Comparison of ENCODE assay signal across 10 cellular contexts in the genomic region with DNA sequence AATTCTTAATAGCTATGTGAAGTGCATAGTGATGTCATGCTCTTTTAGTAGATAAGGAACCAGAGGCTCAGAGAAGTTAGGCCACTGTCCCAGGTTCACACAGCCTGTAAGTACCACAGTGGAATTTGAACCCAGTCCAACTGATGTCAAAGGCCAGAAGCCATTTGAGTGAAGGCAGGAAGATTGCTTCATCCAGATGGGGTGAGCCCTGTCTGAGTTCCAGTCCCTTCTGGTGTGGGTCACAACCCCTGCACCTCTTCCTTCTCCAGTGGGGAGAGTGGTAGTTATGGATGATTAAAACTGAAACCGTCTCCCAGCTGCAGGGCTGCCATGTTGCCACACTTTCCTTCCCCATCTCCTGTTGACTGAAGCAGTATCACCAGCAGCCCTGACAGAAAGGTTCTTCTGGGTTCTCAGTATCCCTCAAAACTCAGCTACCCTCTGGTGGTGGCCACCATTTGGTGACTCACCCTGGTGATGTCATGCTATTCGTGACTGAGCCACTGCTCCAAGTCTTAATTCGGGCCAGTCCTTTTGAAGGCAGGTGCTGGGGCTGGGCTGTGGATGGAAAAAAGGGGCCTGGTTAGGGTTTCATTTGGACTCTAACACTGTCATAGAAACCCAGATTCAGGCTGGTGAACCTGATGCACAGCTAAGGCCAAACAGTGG. TPM values are rescaled to one million over a fixed set of nuclear protein-coding genes. Genes with fewer than 3 reads are reported as not detected.
DNase-seq lines count a peak whose midpoint lies in the region; ATAC-seq and TF ChIP-seq lines count a peak whose summit lies in the region.
"Had no signal": no experiment of that assay in that cellular context is flagged by ENCODE, and none has a peak within 500 bp of the region (broad histone marks: within the 10 kb centered on the region; RNA-seq: fewer than 3 reads in every experiment).

No MANE protein-coding gene starts in this region.

- intact Hi-C loops in activated CD4-positive, alpha-beta memory T cell treated with anti-CD3 and anti-CD28 coated beads for 36 hours (cut with micrococcal nuclease) = loop anchor here (1.0 to 10.0 kb wide), 4 partner anchors 21 to 742 kb away; partner anchors contain the start of genes CUEDC2, NOLC1 and NT5C2

- TF ChIP-seq CTCF in progenitor cell of endocrine pancreas (IDR thresholded peaks at IDR 0.05; ENCODE audit: unreplicated experiment) (no peak), mesothelial cell of epicardium (IDR thresholded peaks at IDR 0.05; ENCODE audit: unreplicated experiment) (no peak)

- DNase-seq in NCI-H2196 (lab: John Stamatoyannopoulos, UW; ENCODE audit: unreplicated experiment) (peak; percentile 48), NCI-H2196 treated with DMSO at 0.1 percent for 48 hours (lab: John Stamatoyannopoulos, UW; ENCODE audit: unreplicated experiment) (no peak), progenitor cell of endocrine pancreas (ENCODE audit: low spot score, unreplicated experiment) (no peak), mesothelial cell of epicardium (ENCODE audit: low spot score in 2 of 2, unreplicated experiment in 2 of 2) (no peak)
- DNase-seq in activated CD4-positive, alpha-beta memory T cell treated with anti-CD3 and anti-CD28 coated beads for 36 hours = peak; percentile 88

- CTCF ChIA-PET in activated CD4-positive, alpha-beta memory T cell treated with anti-CD3 and anti-CD28 coated beads for 36 hours (lab: Charles Lee) = interaction anchor here (1.0 to 4.7 kb wide), 10 partner anchors 9 to 283 kb away, joined by 3 to 22 read pairs (median 7); partner anchors contain the start of genes CUEDC2 and GBF1

- peaks cover 15% of the 10 kb centered on the region for H3K36me3 Mint-ChIP-seq in activated CD4-positive, alpha-beta memory T cell treated with anti-CD3 and anti-CD28 coated beads for 36 hours
- peaks cover 6% of the 10 kb centered on the region for H3K36me3 Mint-ChIP-seq in progenitor cell of endocrine pancreas (ENCODE audit: insufficient read depth)
- peaks cover 7% of the 10 kb centered on the region for H3K36me3 Mint-ChIP-seq in mesothelial cell of epicardium

- H3K27me3 ChIP-seq in esophagus (ENCODE audit: control insufficient read depth in 1 of 2, insufficient read depth in 2 of 2, low read length in 2 of 2) = no peaks in the 10 kb centered on the region

- H3K27ac Mint-ChIP-seq in activated CD4-positive, alpha-beta memory T cell treated with anti-CD3 and anti-CD28 coated beads for 36 hours = peak overlapping the region; percentile 89
- H3K27ac Mint-ChIP-seq in progenitor cell of endocrine pancreas = peak overlapping the region; percentile 69
- H3K27ac Mint-ChIP-seq in mesothelial cell of epicardium = no peak overlapping the region

- WGBS in esophagus, 2 donors = 39 to 51% methylated on average over 3 of the region's 3 CpGs

- peak overlapping the region; percentile 43 for H3K4me3 Mint-ChIP-seq in activated CD4-positive, alpha-beta memory T cell treated with anti-CD3 and anti-CD28 coated beads for 36 hours
- H3K4me3 Mint-ChIP-seq in progenitor cell of endocrine pancreas (ENCODE audit: low read depth) (peak overlapping the region; percentile 84), mesothelial cell of epicardium (no peak overlapping the region)

- no peaks in the 10 kb centered on the region for H3K9me3 ChIP-seq in esophagus (ENCODE audit: control insufficient read depth in 2 of 2, insufficient read depth in 1 of 2, low read depth in 1 of 2, low read length in 1 of 2)

- POLR2A ChIA-PET in activated CD4-positive, alpha-beta memory T cell treated with anti-CD3 and anti-CD28 coated beads for 36 hours (lab: Charles Lee) = interaction anchor here (0.6 to 4.9 kb wide), 6 partner anchors 9 to 301 kb away, joined by 3 to 36 read pairs (median 4); partner anchors contain the start of genes NFKB2 and NOLC1

- H3K9me3 Mint-ChIP-seq in activated CD4-positive, alpha-beta memory T cell treated with anti-CD3 and anti-CD28 coated beads for 36 hours = no peaks in the 10 kb centered on the region
- H3K9me3 Mint-ChIP-seq in progenitor cell of endocrine pancreas (ENCODE audit: low read depth) = no peaks in the 10 kb centered on the region
- no peaks in the 10 kb centered on the region for H3K9me3 Mint-ChIP-seq in mesothelial cell of epicardium

- ATAC-seq in GM21619 (IDR thresholded peaks at IDR 0.05; ENCODE audit: unreplicated experiment) = no peak
- no peak for ATAC-seq in HG02623 (IDR thresholded peaks at IDR 0.05; ENCODE audit: unreplicated experiment)

- H3K27me3 Mint-ChIP-seq in activated CD4-positive, alpha-beta memory T cell treated with anti-CD3 and anti-CD28 coated beads for 36 hours = no peaks in the 10 kb centered on the region
- H3K27me3 Mint-ChIP-seq in progenitor cell of endocrine pancreas = no peaks in the 10 kb centered on the region
- no peaks in the 10 kb centered on the region for H3K27me3 Mint-ChIP-seq in mesothelial cell of epicardium (ENCODE audit: low read depth)

- peaks cover 0 to 10% of the 10 kb centered on the region in 2 donors for H3K4me1 ChIP-seq in esophagus (ENCODE audit: control insufficient read depth in 2 of 2, insufficient read depth in 2 of 2, low read length in 1 of 2)

- H3K4me1 Mint-ChIP-seq in activated CD4-positive, alpha-beta memory T cell treated with anti-CD3 and anti-CD28 coated beads for 36 hours (ENCODE audit: low read depth) = peaks cover 35% of the 10 kb centered on the region
- H3K4me1 Mint-ChIP-seq in progenitor cell of endocrine pancreas (ENCODE audit: low read depth) = peaks cover 30% of the 10 kb centered on the region
- H3K4me1 Mint-ChIP-seq in mesothelial cell of epicardium = peaks cover 17% of the 10 kb centered on the region

- no peaks in the 10 kb centered on the region for H3K36me3 ChIP-seq in esophagus (ENCODE audit: control insufficient read depth in 2 of 2, insufficient read depth in 2 of 2, low read length in 1 of 2)

- H3K27ac ChIP-seq in esophagus (ENCODE audit: low read depth in 2 of 2, low read length in 1 of 2) = peak overlapping the region; percentile 20 to 65
- H3K27ac ChIP-seq: parathyroid adenoma had no signal

- no peak overlapping the region for H3K4me3 ChIP-seq in esophagus (ENCODE audit: low read depth in 1 of 2, low read length in 2 of 2)

RNA-seq across cellular contexts. Expression of gene C10orf95, which starts 1.5 kb away (rescaled TPM):
- total RNA-seq in activated CD4-positive, alpha-beta memory T cell treated with anti-CD3 and anti-CD28 coated beads for 36 hours = under 1 TPM; 0.19 to 0.48 TPM
- polyA plus RNA-seq in esophagus = under 1 TPM; 0.37 to 0.65 TPM
- total RNA-seq in progenitor cell of endocrine pancreas (0.73 and 0.77 TPM in 2 replicates), mesothelial cell of epicardium (not detected in 3 replicates)
- polyA plus RNA-seq: AG04450 had no signal

RNA-seq across cellular contexts. Expression of gene CUEDC2, which starts 20.4 kb away (rescaled TPM):
- total RNA-seq in activated CD4-positive, alpha-beta memory T cell treated with anti-CD3 and anti-CD28 coated beads for 36 hours = 10 to 100 TPM; 68.6 to 68.9 TPM
- 10 to 100 TPM; 16.3 to 30.3 TPM for polyA plus RNA-seq in esophagus
- total RNA-seq in progenitor cell of endocrine pancreas (69.9 and 70.5 TPM in 2 replicates), mesothelial cell of epicardium (75.0 to 80.5 TPM (median 75.6 TPM) in 3 replicates)

RNA-seq across cellular contexts. Expression of gene FBXL15, which starts 32.2 kb away (rescaled TPM):
- total RNA-seq in activated CD4-positive, alpha-beta memory T cell treated with anti-CD3 and anti-CD28 coated beads for 36 hours = 10 to 100 TPM; 10.8 to 11.4 TPM
- 10 to 100 TPM in 1 of 2 donors, 1 to 10 TPM in 1; 6.3 to 15.2 TPM for polyA plus RNA-seq in esophagus
- total RNA-seq in progenitor cell of endocrine pancreas = 14.0 and 14.9 TPM in 2 replicates
- total RNA-seq in mesothelial cell of epicardium = 9.4 to 11.7 TPM (median 10.1 TPM) in 3 replicates

RNA-seq across cellular contexts. Expression of gene PSD, which starts 34.2 kb away (rescaled TPM):
- total RNA-seq in activated CD4-positive, alpha-beta memory T cell treated with anti-CD3 and anti-CD28 coated beads for 36 hours = 1 to 10 TPM; 4.2 to 4.4 TPM
- 1 to 10 TPM; 1.1 to 2.1 TPM for polyA plus RNA-seq in esophagus
- total RNA-seq in progenitor cell of endocrine pancreas = 8.9 and 10.7 TPM in 2 replicates
- total RNA-seq in mesothelial cell of epicardium = 12.4 to 14.3 TPM (median 13.4 TPM) in 3 replicates

RNA-seq across cellular contexts. Expression of gene ACTR1A, which starts 49.7 kb away (rescaled TPM):
- 10 to 100 TPM; 56.9 to 62.2 TPM for total RNA-seq in activated CD4-positive, alpha-beta memory T cell treated with anti-CD3 and anti-CD28 coated beads for 36 hours
- 10 to 100 TPM; 56.1 to 60.3 TPM for polyA plus RNA-seq in esophagus
- 87.2 and 104 TPM in 2 replicates for total RNA-seq in progenitor cell of endocrine pancreas
- 91.5 to 93.6 TPM (median 91.7 TPM) in 3 replicates for total RNA-seq in mesothelial cell of epicardium

Comparison
In these comparisons a context has a peak if more than half of its experiments do, and no peak if none do; other contexts are left out.
1. DNase-seq: peak in NCI-H2196 (single experiment) and activated CD4-positive, alpha-beta memory T cell treated with anti-CD3 and anti-CD28 coated beads for 36 hours (single experiment); none in NCI-H2196 treated with DMSO at 0.1 percent for 48 hours (single experiment), progenitor cell of endocrine pancreas (single experiment) and mesothelial cell of epicardium (0 of 2).